2 cellular contexts compared by ENCODE assay signal in the genomic region with DNA sequence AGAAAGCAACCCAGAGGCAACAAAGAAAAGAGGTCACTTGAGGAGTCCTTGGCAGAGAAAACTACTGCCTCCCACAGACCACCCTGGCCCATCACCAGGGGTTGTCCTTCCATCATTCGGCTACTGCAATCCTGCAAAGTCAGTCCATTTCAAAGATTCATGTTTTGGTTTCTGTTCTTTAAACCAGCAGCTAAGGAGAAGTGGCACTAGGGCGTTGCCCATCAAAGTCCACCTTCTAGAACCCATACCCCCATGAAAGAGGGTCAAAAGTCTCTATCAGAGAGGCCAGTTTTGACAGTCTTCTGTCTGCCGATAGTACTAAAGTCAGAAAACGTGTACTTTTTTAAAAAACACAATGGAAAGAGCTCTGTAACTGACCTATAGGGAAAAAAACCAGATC.
TF ChIP-seq lines count a peak whose summit lies in the region.

No MANE protein-coding gene starts in this region.

TF ChIP-seq in GM23338, 12 proteins besides CTCF, POLR2A, EP300 and RAD21 (continues in another document):
- no peak for TF ChIP-seq POLR2AphosphoS5 (IDR thresholded peaks at IDR 0.05; ENCODE audit: low read depth)
- TF ChIP-seq ZNF331 (CRISPR knock-in tag; IDR thresholded peaks at IDR 0.05; ENCODE audit: low read depth) = no peak
- TF ChIP-seq STAT1 (IDR thresholded peaks at IDR 0.05; ENCODE audit: unreplicated experiment) = no peak
- TF ChIP-seq ZNF462 (CRISPR knock-in tag; IDR thresholded peaks at IDR 0.05) = no peak
- TF ChIP-seq EZH2 (IDR thresholded peaks at IDR 0.05; ENCODE audit: low read depth, unreplicated experiment) = no peak
- no peak for TF ChIP-seq EZH2phosphoT487 (IDR thresholded peaks at IDR 0.05; ENCODE audit: unreplicated experiment)
- no peak for TF ChIP-seq CREB1 (CRISPR knock-in tag; IDR thresholded peaks at IDR 0.05; ENCODE audit: low read depth)
- TF ChIP-seq NANOG (IDR thresholded peaks at IDR 0.05; ENCODE audit: borderline replicate concordance) = no peak
- TF ChIP-seq JUNB (IDR thresholded peaks at IDR 0.05; ENCODE audit: unreplicated experiment) = no peak
- TF ChIP-seq, protein P1, sequence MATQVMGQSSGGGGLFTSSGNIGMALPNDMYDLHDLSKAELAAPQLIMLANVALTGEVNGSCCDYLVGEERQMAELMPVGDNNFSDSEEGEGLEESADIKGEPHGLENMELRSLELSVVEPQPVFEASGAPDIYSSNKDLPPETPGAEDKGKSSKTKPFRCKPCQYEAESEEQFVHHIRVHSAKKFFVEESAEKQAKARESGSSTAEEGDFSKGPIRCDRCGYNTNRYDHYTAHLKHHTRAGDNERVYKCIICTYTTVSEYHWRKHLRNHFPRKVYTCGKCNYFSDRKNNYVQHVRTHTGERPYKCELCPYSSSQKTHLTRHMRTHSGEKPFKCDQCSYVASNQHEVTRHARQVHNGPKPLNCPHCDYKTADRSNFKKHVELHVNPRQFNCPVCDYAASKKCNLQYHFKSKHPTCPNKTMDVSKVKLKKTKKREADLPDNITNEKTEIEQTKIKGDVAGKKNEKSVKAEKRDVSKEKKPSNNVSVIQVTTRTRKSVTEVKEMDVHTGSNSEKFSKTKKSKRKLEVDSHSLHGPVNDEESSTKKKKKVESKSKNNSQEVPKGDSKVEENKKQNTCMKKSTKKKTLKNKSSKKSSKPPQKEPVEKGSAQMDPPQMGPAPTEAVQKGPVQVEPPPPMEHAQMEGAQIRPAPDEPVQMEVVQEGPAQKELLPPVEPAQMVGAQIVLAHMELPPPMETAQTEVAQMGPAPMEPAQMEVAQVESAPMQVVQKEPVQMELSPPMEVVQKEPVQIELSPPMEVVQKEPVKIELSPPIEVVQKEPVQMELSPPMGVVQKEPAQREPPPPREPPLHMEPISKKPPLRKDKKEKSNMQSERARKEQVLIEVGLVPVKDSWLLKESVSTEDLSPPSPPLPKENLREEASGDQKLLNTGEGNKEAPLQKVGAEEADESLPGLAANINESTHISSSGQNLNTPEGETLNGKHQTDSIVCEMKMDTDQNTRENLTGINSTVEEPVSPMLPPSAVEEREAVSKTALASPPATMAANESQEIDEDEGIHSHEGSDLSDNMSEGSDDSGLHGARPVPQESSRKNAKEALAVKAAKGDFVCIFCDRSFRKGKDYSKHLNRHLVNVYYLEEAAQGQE (IDR thresholded peaks at IDR 0.05; ENCODE audit: unreplicated experiment) = no peak
- no peak for TF ChIP-seq ZNF114 (CRISPR knock-in tag; IDR thresholded peaks at IDR 0.05)

TF ChIP-seq in GM12878, 131 proteins besides CTCF, POLR2A, EP300 and RAD21:
- no peak for TF ChIP-seq SMAD1 (IDR thresholded peaks at IDR 0.05; ENCODE audit: low read depth, partially characterized antibody)
